Comparison of ENCODE assay signal across 10 cellular contexts in the genomic region with DNA sequence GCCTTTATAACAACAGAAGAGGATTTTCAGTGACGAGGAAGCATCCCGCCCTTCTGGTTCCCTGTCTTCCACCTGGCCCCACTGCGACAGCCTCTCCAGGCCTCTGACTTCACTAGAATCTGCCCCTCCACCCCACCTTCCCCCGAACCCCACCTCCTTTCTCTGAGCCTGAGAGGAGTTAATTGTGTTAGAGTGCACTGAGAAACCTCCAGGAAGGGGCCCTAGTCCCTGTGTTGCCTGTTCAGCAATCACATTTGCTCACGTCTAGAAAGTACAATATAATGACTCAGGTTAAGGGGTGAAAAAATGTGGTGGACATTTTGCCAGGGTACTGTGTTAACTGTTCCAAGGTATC. TPM values are rescaled to one million over a fixed set of nuclear protein-coding genes. Genes with fewer than 3 reads are reported as not detected.
A peak's percentile ranks its signal among the peaks of the same experiment; 100 is the strongest.
DNase-seq lines count a peak whose midpoint lies in the region; ATAC-seq and TF ChIP-seq lines count a peak whose summit lies in the region.
"Had no signal": no experiment of that assay in that cellular context is flagged by ENCODE, and none has a peak within 500 bp of the region (broad histone marks: within the 10 kb centered on the region; RNA-seq: fewer than 3 reads in every experiment).

No MANE protein-coding gene starts in this region.

- WGBS in lower leg skin, 2 donors, result 66 to 80% methylated on average over 5 of the region's 5 CpGs

- H3K36me3 Mint-ChIP-seq in nephron progenitor cell (ENCODE audit: low read depth), result no peaks in the 10 kb centered on the region

- no peak for TF ChIP-seq POLR2A in lower leg skin (IDR thresholded peaks at IDR 0.05)

- H3K27ac Mint-ChIP-seq in nephron progenitor cell, result peak overlapping the region; percentile 98

- TF ChIP-seq CTCF in nephron progenitor cell (IDR thresholded peaks at IDR 0.05), result no peak
- no peak for TF ChIP-seq CTCF in lower leg skin (IDR thresholded peaks at IDR 0.05)

- no peaks in the 10 kb centered on the region for H3K9me3 Mint-ChIP-seq in nephron progenitor cell
- H3K9me3 Mint-ChIP-seq: stimulated activated naive B cell treated with anti-CD40 and anti-IgM and Interleukin-4, amounts not matched to agents 10 μg/mL and 1 μg/mL and 100 μg/mL, for 72 hours had no signal

- H3K4me1 ChIP-seq in adipocyte (ENCODE audit: control insufficient read depth, insufficient read depth, low read length), result peaks cover 18% of the 10 kb centered on the region

- no peaks in the 10 kb centered on the region for H3K36me3 ChIP-seq in adipocyte (ENCODE audit: control insufficient read depth, insufficient read depth, low read length, severe bottlenecking)

- no peaks in the 10 kb centered on the region for H3K9me3 ChIP-seq in adipocyte (ENCODE audit: control insufficient read depth, low read length)

- H3K27me3 Mint-ChIP-seq in nephron progenitor cell (ENCODE audit: low read depth, poor library complexity), result no peaks in the 10 kb centered on the region
- H3K27me3 Mint-ChIP-seq: stimulated activated naive B cell treated with anti-CD40 and anti-IgM and Interleukin-4, amounts not matched to agents 10 μg/mL and 1 μg/mL and 100 μg/mL, for 72 hours had no signal

- DNase-seq in DMS79 (lab: John Stamatoyannopoulos, UW) (peak; percentile 74), NCI-H187 treated with DMSO at 0.1 percent for 48 hours (lab: John Stamatoyannopoulos, UW) (peak; percentile 72), adipocyte (ENCODE audit: low read depth) (no peak), nephron progenitor cell (no peak), lower leg skin (ENCODE audit: low spot score in 2 of 2) (no peak), Kasumi-1 (lab: John Stamatoyannopoulos, UW) (no peak)
- DNase-seq: occipital lobe; stimulated activated naive B cell treated with anti-CD40 and anti-IgM and Interleukin-4, amounts not matched to agents 10 μg/mL and 1 μg/mL and 100 μg/mL, for 72 hours had no signal

- ATAC-seq in GM18868 (IDR thresholded peaks at IDR 0.05; ENCODE audit: unreplicated experiment) (no peak), HG03521 (IDR thresholded peaks at IDR 0.05; ENCODE audit: unreplicated experiment) (no peak)
- ATAC-seq: stimulated activated naive B cell treated with anti-CD40 and anti-IgM and Interleukin-4, amounts not matched to agents 10 μg/mL and 1 μg/mL and 100 μg/mL, for 72 hours had no signal

- H3K27me3 ChIP-seq in adipocyte (replicated peaks; ENCODE audit: control insufficient read depth, insufficient read depth, low read length), result no peaks in the 10 kb centered on the region

- peak overlapping the region; percentile 74 for H3K4me3 Mint-ChIP-seq in nephron progenitor cell

- peaks cover 73% of the 10 kb centered on the region for H3K4me1 Mint-ChIP-seq in nephron progenitor cell

- H3K9ac ChIP-seq in adipocyte (ENCODE audit: low read length), result peak overlapping the region; percentile 29

- no peak overlapping the region for H3K4me3 ChIP-seq in adipocyte (ENCODE audit: low read length)
- no peak overlapping the region for H3K4me3 ChIP-seq in lower leg skin (ENCODE audit: low read depth, poor library complexity, severe bottlenecking)

- intact Hi-C loops in lower leg skin (cut with DNase I; ENCODE audit: low total_unique reads), result no loop called here

RNA-seq across cellular contexts. Expression of gene PTPRJ, which starts 38.8 kb away (rescaled TPM):
- 10 to 100 TPM in 2 of 4 donors, 1 to 10 TPM in 2; 4.2 to 26.2 (median 9.2) TPM for total RNA-seq in lower leg skin

Comparison
In these comparisons a context has a peak if more than half of its experiments do, and no peak if none do; other contexts are left out.
1. DNase-seq: peak in DMS79 (single experiment) and NCI-H187 treated with DMSO at 0.1 percent for 48 hours (single experiment); none in adipocyte (single experiment), nephron progenitor cell (single experiment), lower leg skin (0 of 2) and Kasumi-1 (0 of 2).